Comparison of ENCODE assay signal across 8 cellular contexts in the genomic region with DNA sequence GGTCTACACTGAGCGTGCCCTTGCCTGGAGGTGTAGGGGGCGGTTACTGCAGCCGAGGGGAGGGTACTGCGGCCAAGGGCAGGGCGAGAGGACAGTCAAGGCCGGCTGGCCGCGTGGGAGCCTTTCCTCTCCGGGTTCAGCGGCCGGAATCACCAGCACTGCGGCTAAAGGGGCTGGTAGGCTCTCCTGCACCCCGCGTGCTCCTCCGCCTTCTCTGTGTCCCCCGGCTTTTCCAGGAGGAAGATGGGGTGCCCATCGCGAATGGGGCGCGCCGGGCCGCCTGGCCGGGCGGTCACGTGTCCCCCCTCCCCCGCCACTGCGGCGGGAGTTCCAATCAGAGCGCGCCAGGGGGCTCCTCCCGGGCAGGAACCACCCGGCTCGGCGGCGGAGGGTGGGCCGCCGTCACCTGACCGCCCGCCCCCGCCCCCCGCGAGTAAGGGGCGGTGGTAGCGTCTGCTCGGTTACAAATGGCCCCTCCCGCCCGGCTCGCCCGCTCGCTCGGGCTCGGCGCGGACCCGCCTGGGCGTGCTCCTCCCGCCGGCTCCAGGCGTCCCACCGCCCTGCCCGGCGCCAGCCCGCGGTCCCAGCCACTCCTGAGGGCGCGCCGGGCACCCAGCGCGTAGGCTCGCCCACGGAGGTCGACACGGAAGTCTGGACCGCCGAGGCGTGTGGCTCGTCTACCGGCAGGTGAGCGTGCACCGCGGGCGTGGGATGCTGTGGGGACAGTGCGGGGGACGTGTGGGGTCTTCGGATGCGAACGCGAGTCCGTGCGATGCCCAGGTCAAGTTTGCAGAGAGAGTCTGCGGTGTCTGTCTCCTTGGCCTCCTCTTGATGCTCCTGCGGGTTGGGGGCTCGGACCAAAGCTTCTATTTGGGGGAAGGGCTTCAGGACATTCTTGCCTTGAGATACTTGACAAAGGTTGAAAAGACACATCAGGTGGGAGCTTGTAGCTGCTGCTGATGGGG.
DNase-seq lines count a peak whose midpoint lies in the region; ATAC-seq and TF ChIP-seq lines count a peak whose summit lies in the region.

No MANE protein-coding gene starts in this region.

- no peaks in the 10 kb centered on the region for H3K79me2 ChIP-seq in PC-3 (ENCODE audit: low read length)

- H2AFZ ChIP-seq in PC-3 (ENCODE audit: low read length) = no peak overlapping the region

- in situ Hi-C loops in GM18951 (cut with MboI; ENCODE audit: low sequenced_read_pairs, unreplicated experiment) = no loop called here

- CTCF ChIA-PET in PC-3 (lab: Charles Lee) = no interaction called here

- H3K36me3 ChIP-seq in BLaER1 (no peaks in the 10 kb centered on the region), MG63 (no peaks in the 10 kb centered on the region), right atrium auricular region (no peaks in the 10 kb centered on the region), PC-3 (ENCODE audit: low read depth, low read length) (no peaks in the 10 kb centered on the region)

- peak; percentile 52 for TF ChIP-seq POLR2A in GM18951 (IDR thresholded peaks at IDR 0.05; ENCODE audit: extremely low read depth, insufficient read depth, insufficient read length)

- intact Hi-C loops in PC-3 (cut with micrococcal nuclease) = no loop called here

- H3K36me3 Mint-ChIP-seq in activated naive CD8-positive, alpha-beta T cell treated with anti-CD3 and anti-CD28 coated beads, Interleukin-2, amount 50 U/mL, for 24 hours (ENCODE audit: low read depth) = no peaks in the 10 kb centered on the region

- H3K27ac Mint-ChIP-seq in activated naive CD8-positive, alpha-beta T cell treated with anti-CD3 and anti-CD28 coated beads, Interleukin-2, amount 50 U/mL, for 24 hours = no peak overlapping the region

- peak overlapping the region; percentile 71 for H3K4me3 Mint-ChIP-seq in activated naive CD8-positive, alpha-beta T cell treated with anti-CD3 and anti-CD28 coated beads, Interleukin-2, amount 50 U/mL, for 24 hours

- peaks cover 78% of the 10 kb centered on the region for H3K27me3 Mint-ChIP-seq in activated naive CD8-positive, alpha-beta T cell treated with anti-CD3 and anti-CD28 coated beads, Interleukin-2, amount 50 U/mL, for 24 hours

- no peaks in the 10 kb centered on the region for H3F3A ChIP-seq in PC-3 (ENCODE audit: low read length, unreplicated experiment)

- H3K4me3 ChIP-seq in BLaER1 (peak overlapping the region; percentile 64), MG63 (peak overlapping the region; percentile 13; the same call in 1 of the 2 replicates), right atrium auricular region (peak overlapping the region; percentile 13 to 57), PC-3 (ENCODE audit: low read length) (no peak overlapping the region)

- peaks cover under 1% of the 10 kb centered on the region for H3K9me3 Mint-ChIP-seq in activated naive CD8-positive, alpha-beta T cell treated with anti-CD3 and anti-CD28 coated beads, Interleukin-2, amount 50 U/mL, for 24 hours

- POLR2A ChIA-PET in PC-3 (lab: Charles Lee; ENCODE audit: unreplicated experiment) = no interaction called here

- H3K9me2 ChIP-seq in PC-3 (replicated peaks; ENCODE audit: low read length) = no peaks in the 10 kb centered on the region

- H3K4me1 Mint-ChIP-seq in activated naive CD8-positive, alpha-beta T cell treated with anti-CD3 and anti-CD28 coated beads, Interleukin-2, amount 50 U/mL, for 24 hours = peaks cover 38% of the 10 kb centered on the region

- H3K9ac ChIP-seq in BLaER1 (no peak overlapping the region), PC-3 (ENCODE audit: low read length) (no peak overlapping the region)

- DNase-seq in MG63 (peak; percentile 10), right atrium auricular region (ENCODE audit: low spot score) (no peak), retina (peak; percentile 86), SIG-M5 (lab: John Stamatoyannopoulos, UW) (no peak), PC-3 (no peak)
- peak; percentile 19 for DNase-seq in activated naive CD8-positive, alpha-beta T cell treated with anti-CD3 and anti-CD28 coated beads, Interleukin-2, amount 50 U/mL, for 24 hours

- H4K20me1 ChIP-seq in BLaER1 = peaks cover 53% of the 10 kb centered on the region
- H4K20me1 ChIP-seq in PC-3 (ENCODE audit: low read length) = no peaks in the 10 kb centered on the region

- H3K27me3 ChIP-seq in BLaER1 = peaks cover 89% of the 10 kb centered on the region
- H3K27me3 ChIP-seq in MG63 = peaks cover 51% of the 10 kb centered on the region
- H3K27me3 ChIP-seq in right atrium auricular region = peaks cover 26 to 49% of the 10 kb centered on the region in 2 donors
- H3K27me3 ChIP-seq in PC-3 (ENCODE audit: low read length) = no peaks in the 10 kb centered on the region

- 0 out of 2 replicates have a peak, but pooled peaks cover 9% of the 10 kb centered on the region for H3K9me3 ChIP-seq in BLaER1
- no peaks in the 10 kb centered on the region for H3K9me3 ChIP-seq in MG63
- no peaks in the 10 kb centered on the region for H3K9me3 ChIP-seq in right atrium auricular region
- no peaks in the 10 kb centered on the region for H3K9me3 ChIP-seq in PC-3 (ENCODE audit: low read length)

- peaks cover 47% of the 10 kb centered on the region for H3K4me1 ChIP-seq in BLaER1
- peaks cover 0 to 54% of the 10 kb centered on the region in 2 donors for H3K4me1 ChIP-seq in right atrium auricular region
- H3K4me1 ChIP-seq in PC-3 (ENCODE audit: insufficient read depth, low read length) = peaks cover 20% of the 10 kb centered on the region

- H3K27ac ChIP-seq in BLaER1 (no peak overlapping the region), right atrium auricular region (no peak overlapping the region), PC-3 (ENCODE audit: low read length) (no peak overlapping the region)

- ATAC-seq in activated naive CD8-positive, alpha-beta T cell treated with anti-CD3 and anti-CD28 coated beads, Interleukin-2, amount 50 U/mL, for 24 hours = no peak
- ATAC-seq in PC-3 = no peak

- no peak for TF ChIP-seq CTCF in right atrium auricular region (IDR thresholded peaks at IDR 0.05)
- no peak for TF ChIP-seq CTCF in PC-3 (conservative IDR thresholded peaks at IDR 0.05; ENCODE audit: low read depth, low read length)

- BruUV-seq in PC-3 (replicated peaks; lab: Mats Ljungman, UMichigan) = no TSS peak

- H3K4me2 ChIP-seq in BLaER1 (peak overlapping the region; percentile 87), PC-3 (ENCODE audit: low read length) (no peak overlapping the region)

Comparison
In these comparisons a context has a peak if more than half of its experiments do, and no peak if none do; other contexts are left out.
1. DNase-seq: peak in MG63 (single experiment), activated naive CD8-positive, alpha-beta T cell treated with anti-CD3 and anti-CD28 coated beads, Interleukin-2, amount 50 U/mL, for 24 hours (single experiment) and retina (single experiment); none in right atrium auricular region (single experiment), SIG-M5 (single experiment) and PC-3 (single experiment).